ENCODE assay signal across 15 cellular contexts in the genomic region with DNA sequence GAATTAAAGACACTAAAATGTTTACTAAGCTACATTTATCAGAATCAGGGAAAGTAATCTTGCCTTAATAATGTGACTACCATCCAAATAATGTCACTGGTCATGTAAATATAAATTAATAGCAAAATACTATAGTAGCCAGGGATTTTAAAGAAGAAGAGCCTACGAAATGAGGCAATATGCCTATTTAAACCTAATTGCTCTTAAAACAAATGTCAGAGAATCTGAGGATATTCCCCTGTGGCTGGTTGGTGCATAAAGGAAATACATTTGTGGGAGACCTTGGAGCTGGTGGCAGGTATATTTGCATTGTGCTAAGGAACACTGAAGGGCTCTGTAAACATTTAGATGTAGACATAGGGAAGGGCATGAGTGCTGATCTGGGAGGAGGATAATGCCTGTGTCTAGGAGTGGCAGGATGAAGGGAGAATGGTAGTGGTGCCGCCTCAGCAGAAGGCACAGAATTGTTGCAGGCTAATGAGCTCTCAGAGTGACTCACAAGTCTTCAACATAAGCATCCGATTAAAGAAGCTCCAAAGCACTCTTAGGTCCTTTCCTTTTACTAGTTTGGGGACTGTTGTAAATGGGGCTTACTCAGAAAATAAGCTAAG.
DNase-seq lines count a peak whose midpoint lies in the region; ATAC-seq lines count a peak whose summit lies in the region.
"Had no signal": no experiment of that assay in that cellular context is flagged by ENCODE, and none has a peak within 500 bp of the region (broad histone marks: within the 10 kb centered on the region; RNA-seq: fewer than 3 reads in every experiment).

No MANE protein-coding gene starts in this region.

- H3K27me3 ChIP-seq in BLaER1 = no peaks in the 10 kb centered on the region
- H3K27me3 ChIP-seq: heart right ventricle, upper lobe of left lung had no signal

- no peaks in the 10 kb centered on the region for H3K36me3 ChIP-seq in BLaER1
- H3K36me3 ChIP-seq: heart right ventricle, upper lobe of left lung had no signal

- peaks cover 100% of the 10 kb centered on the region for H3K4me1 ChIP-seq in BLaER1

- no peak overlapping the region for H3K4me3 ChIP-seq in BLaER1
- H3K4me3 ChIP-seq: A549, heart right ventricle, upper lobe of left lung had no signal

- DNase-seq in NCI-H1417 (lab: John Stamatoyannopoulos, UW) = peak; percentile 69 to 92 (median 91)
- DNase-seq in NCI-H748 treated with DMSO at 0.1 percent for 48 hours (lab: John Stamatoyannopoulos, UW) = peak; percentile 96
- peak; percentile 56 to 74 for DNase-seq in left colon
- DNase-seq in central memory CD4-positive, alpha-beta T cell = no peak
- no peak for DNase-seq in glomerular visceral epithelial cell (ENCODE audit: extremely low spot score)
- DNase-seq: activated CD4-positive, alpha-beta T cell treated with anti-CD3 and anti-CD28 coated beads, Interleukin-2, amount 50 U/mL, for 4 hours; activated gamma-delta T cell; heart right ventricle; OCI-M1; T-helper 2 cell had no signal

- H3K27ac ChIP-seq in BLaER1 = peak overlapping the region; percentile 74
- H3K27ac ChIP-seq: A549, heart right ventricle, upper lobe of left lung had no signal

- no peaks in the 10 kb centered on the region for H4K20me1 ChIP-seq in BLaER1

- no peak overlapping the region; the same call in 1 of the 2 replicates for H3K9ac ChIP-seq in BLaER1

- intact Hi-C loops in left colon (cut with DNase I, micrococcal nuclease) = no loop called here

- peak; percentile 82 for ATAC-seq in left colon
- no peak for ATAC-seq in GM21723 (IDR thresholded peaks at IDR 0.05; ENCODE audit: unreplicated experiment)
- no peak for ATAC-seq in GM18520 (IDR thresholded peaks at IDR 0.05; ENCODE audit: unreplicated experiment)
- ATAC-seq: heart right ventricle had no signal

- H3K4me2 ChIP-seq in BLaER1 = peak overlapping the region; percentile 82
- H3K4me2 ChIP-seq: A549 had no signal

- H3K9me3 ChIP-seq in BLaER1 = no peaks in the 10 kb centered on the region
- H3K9me3 ChIP-seq: A549, heart right ventricle, upper lobe of left lung had no signal

Comparison
In these comparisons a context has a peak if more than half of its experiments do, and no peak if none do; other contexts are left out.
1. DNase-seq: peak in NCI-H1417 (3 of 3), NCI-H748 treated with DMSO at 0.1 percent for 48 hours (single experiment) and left colon (2 of 2); none in central memory CD4-positive, alpha-beta T cell (single experiment) and glomerular visceral epithelial cell (single experiment).